In genomic region chr6:73800997-73801396, GRCh38 we compare ENCODE assay signal across 27 cellular contexts.
"Had no signal": no experiment of that assay in that cellular context is flagged by ENCODE, and none has a peak within 500 bp of the region (broad histone marks: within the 10 kb centered on the region; RNA-seq: fewer than 3 reads in every experiment).

No MANE protein-coding gene starts in this region.

- H3K9me3 Mint-ChIP-seq: activated CD4-positive, alpha-beta memory T cell treated with anti-CD3 and anti-CD28 coated beads, Interleukin-2, amount 10 ng/mL, durations not matched to agents 7 days and 5 days; activated CD4-positive, alpha-beta T cell treated with anti-CD3 and anti-CD28 coated beads, Interleukin-2, amount 10 ng/mL, durations not matched to agents 7 days and 5 days; activated naive CD4-positive, alpha-beta T cell treated with anti-CD3 and anti-CD28 coated beads, Interleukin-2, amount 10 ng/mL, durations not matched to agents 7 days and 5 days; activated naive CD8-positive, alpha-beta T cell treated with anti-CD3 and anti-CD28 coated beads, Interleukin-2, amount 10 ng/mL, durations not matched to agents 7 days and 5 days; activated T-cell treated with anti-CD3 and anti-CD28 coated beads, Interleukin-2, amount 50 U/mL, for 24 hours; stimulated activated naive CD8-positive, alpha-beta T cell treated with anti-CD3 and anti-CD28 coated beads, Interleukin-15, amount 100 ng/mL, for 72 hours had no signal

- H3K27ac Mint-ChIP-seq: activated CD4-positive, alpha-beta memory T cell treated with anti-CD3 and anti-CD28 coated beads, Interleukin-2, amount 10 ng/mL, durations not matched to agents 7 days and 5 days; activated CD4-positive, alpha-beta T cell treated with anti-CD3 and anti-CD28 coated beads, Interleukin-2, amount 10 ng/mL, durations not matched to agents 7 days and 5 days; activated naive CD4-positive, alpha-beta T cell treated with anti-CD3 and anti-CD28 coated beads, Interleukin-2, amount 10 ng/mL, durations not matched to agents 7 days and 5 days; activated naive CD8-positive, alpha-beta T cell treated with anti-CD3 and anti-CD28 coated beads, Interleukin-2, amount 10 ng/mL, durations not matched to agents 7 days and 5 days; activated T-cell treated with anti-CD3 and anti-CD28 coated beads, Interleukin-2, amount 50 U/mL, for 24 hours; naive thymus-derived CD4-positive, alpha-beta T cell; progenitor cell of endocrine pancreas; stimulated activated memory B cell treated with anti-CD40 and anti-IgM and Interleukin-4, amounts not matched to agents 10 μg/mL and 1 μg/mL and 100 μg/mL, for 72 hours; stimulated activated naive CD8-positive, alpha-beta T cell treated with anti-CD3 and anti-CD28 coated beads, Interleukin-15, amount 100 ng/mL, for 72 hours had no signal

- ATAC-seq: activated CD4-positive, CD25-positive, alpha-beta regulatory T cell treated with anti-CD3 and anti-CD28 coated beads, Interleukin-2, amount 50 U/mL, for 24 hours; naive thymus-derived CD4-positive, alpha-beta T cell; sciatic nerve; stimulated activated memory B cell treated with anti-CD40 and anti-IgM and Interleukin-4, amounts not matched to agents 10 μg/mL and 1 μg/mL and 100 μg/mL, for 72 hours; stimulated activated naive CD8-positive, alpha-beta T cell treated with anti-CD3 and anti-CD28 coated beads, Interleukin-15, amount 100 ng/mL, for 72 hours; upper lobe of right lung had no signal

- H3K9me3 ChIP-seq: ovary, thyroid gland, upper lobe of right lung had no signal

- H3K27me3 ChIP-seq: ovary, thyroid gland, upper lobe of right lung had no signal

- H3K27me3 Mint-ChIP-seq: activated CD4-positive, alpha-beta memory T cell treated with anti-CD3 and anti-CD28 coated beads, Interleukin-2, amount 10 ng/mL, durations not matched to agents 7 days and 5 days; activated CD4-positive, alpha-beta T cell treated with anti-CD3 and anti-CD28 coated beads, Interleukin-2, amount 10 ng/mL, durations not matched to agents 7 days and 5 days; activated naive CD4-positive, alpha-beta T cell treated with anti-CD3 and anti-CD28 coated beads, Interleukin-2, amount 10 ng/mL, durations not matched to agents 7 days and 5 days; activated naive CD8-positive, alpha-beta T cell treated with anti-CD3 and anti-CD28 coated beads, Interleukin-2, amount 10 ng/mL, durations not matched to agents 7 days and 5 days; activated T-cell treated with anti-CD3 and anti-CD28 coated beads, Interleukin-2, amount 50 U/mL, for 24 hours; naive thymus-derived CD4-positive, alpha-beta T cell; progenitor cell of endocrine pancreas; stimulated activated naive CD8-positive, alpha-beta T cell treated with anti-CD3 and anti-CD28 coated beads, Interleukin-15, amount 100 ng/mL, for 72 hours had no signal

- DNase-seq: activated CD4-positive, alpha-beta memory T cell treated with anti-CD3 and anti-CD28 coated beads, Interleukin-2, amount 10 ng/mL, durations not matched to agents 7 days and 5 days; activated CD4-positive, alpha-beta T cell treated with anti-CD3 and anti-CD28 coated beads, Interleukin-2, amount 10 ng/mL, durations not matched to agents 7 days and 5 days; activated CD8-positive, alpha-beta memory T cell treated with anti-CD3 and anti-CD28 coated beads, Interleukin-2, amount 50 U/mL, for 48 hours; activated gamma-delta T cell; activated naive CD4-positive, alpha-beta T cell treated with anti-CD3 and anti-CD28 coated beads, Interleukin-2, amount 10 ng/mL, durations not matched to agents 7 days and 5 days; activated naive CD8-positive, alpha-beta T cell treated with anti-CD3 and anti-CD28 coated beads, Interleukin-2, amount 10 ng/mL, durations not matched to agents 7 days and 5 days; activated T-cell treated with anti-CD3 and anti-CD28 coated beads, Interleukin-2, amount 50 U/mL, for 24 hours; amygdala; caudate nucleus; islet precursor cell; midbrain; naive thymus-derived CD4-positive, alpha-beta T cell; ovary; small intestine; stimulated activated CD4-positive, alpha-beta T cell treated with anti-CD3 and anti-CD28 coated beads, Interleukin-1b, Interleukin-23, amount 100 ng/mL, for 48 hours; stimulated activated CD4-positive, alpha-beta T cell treated with anti-CD3 and anti-CD28 coated beads, Interleukin-4, amount 100 ng/mL, for 4 hours; stimulated activated CD8-positive, alpha-beta memory T cell treated with anti-CD3 and anti-CD28 coated beads, Interleukin-4, amount 100 ng/mL, for 48 hours; stimulated activated naive CD8-positive, alpha-beta T cell treated with anti-CD3 and anti-CD28 coated beads, Interleukin-15, amount 100 ng/mL, for 72 hours; substantia nigra; T-helper 9 cell; thyroid gland; upper lobe of right lung; WERI-Rb-1 had no signal

- H3K4me1 Mint-ChIP-seq: activated CD4-positive, alpha-beta T cell treated with anti-CD3 and anti-CD28 coated beads, Interleukin-2, amount 10 ng/mL, durations not matched to agents 7 days and 5 days; activated naive CD4-positive, alpha-beta T cell treated with anti-CD3 and anti-CD28 coated beads, Interleukin-2, amount 10 ng/mL, durations not matched to agents 7 days and 5 days; activated naive CD8-positive, alpha-beta T cell treated with anti-CD3 and anti-CD28 coated beads, Interleukin-2, amount 10 ng/mL, durations not matched to agents 7 days and 5 days; stimulated activated memory B cell treated with anti-CD40 and anti-IgM and Interleukin-4, amounts not matched to agents 10 μg/mL and 1 μg/mL and 100 μg/mL, for 72 hours had no signal

- H3K4me3 ChIP-seq: ovary, thyroid gland, upper lobe of right lung had no signal

- H3K36me3 ChIP-seq: ovary, thyroid gland, upper lobe of right lung, WERI-Rb-1 had no signal

- H3K4me1 ChIP-seq: thyroid gland, upper lobe of right lung had no signal

- H3K27ac ChIP-seq: ovary, thyroid gland, upper lobe of right lung, WERI-Rb-1 had no signal

- H3K36me3 Mint-ChIP-seq: activated naive CD8-positive, alpha-beta T cell treated with anti-CD3 and anti-CD28 coated beads, Interleukin-2, amount 10 ng/mL, durations not matched to agents 7 days and 5 days; stimulated activated memory B cell treated with anti-CD40 and anti-IgM and Interleukin-4, amounts not matched to agents 10 μg/mL and 1 μg/mL and 100 μg/mL, for 72 hours had no signal

- H3K4me3 Mint-ChIP-seq: activated CD4-positive, alpha-beta memory T cell treated with anti-CD3 and anti-CD28 coated beads, Interleukin-2, amount 10 ng/mL, durations not matched to agents 7 days and 5 days; activated CD4-positive, alpha-beta T cell treated with anti-CD3 and anti-CD28 coated beads, Interleukin-2, amount 10 ng/mL, durations not matched to agents 7 days and 5 days; activated naive CD4-positive, alpha-beta T cell treated with anti-CD3 and anti-CD28 coated beads, Interleukin-2, amount 10 ng/mL, durations not matched to agents 7 days and 5 days; activated naive CD8-positive, alpha-beta T cell treated with anti-CD3 and anti-CD28 coated beads, Interleukin-2, amount 10 ng/mL, durations not matched to agents 7 days and 5 days; activated T-cell treated with anti-CD3 and anti-CD28 coated beads, Interleukin-2, amount 50 U/mL, for 24 hours; naive thymus-derived CD4-positive, alpha-beta T cell; stimulated activated memory B cell treated with anti-CD40 and anti-IgM and Interleukin-4, amounts not matched to agents 10 μg/mL and 1 μg/mL and 100 μg/mL, for 72 hours; stimulated activated naive CD8-positive, alpha-beta T cell treated with anti-CD3 and anti-CD28 coated beads, Interleukin-15, amount 100 ng/mL, for 72 hours had no signal
